1 cellular context compared by ENCODE assay signal in genomic region chr10:50517626-50518025, GRCh38.
TF ChIP-seq lines count a peak whose summit lies in the region.

No MANE protein-coding gene starts in this region.

TF ChIP-seq in K562, 482 proteins besides CTCF, POLR2A, EP300 and RAD21 (continued from another document):
- no peak for TF ChIP-seq HINFP (tag; conservative IDR thresholded peaks at IDR 0.05; ENCODE audit: low read depth)
